In the genomic region with DNA sequence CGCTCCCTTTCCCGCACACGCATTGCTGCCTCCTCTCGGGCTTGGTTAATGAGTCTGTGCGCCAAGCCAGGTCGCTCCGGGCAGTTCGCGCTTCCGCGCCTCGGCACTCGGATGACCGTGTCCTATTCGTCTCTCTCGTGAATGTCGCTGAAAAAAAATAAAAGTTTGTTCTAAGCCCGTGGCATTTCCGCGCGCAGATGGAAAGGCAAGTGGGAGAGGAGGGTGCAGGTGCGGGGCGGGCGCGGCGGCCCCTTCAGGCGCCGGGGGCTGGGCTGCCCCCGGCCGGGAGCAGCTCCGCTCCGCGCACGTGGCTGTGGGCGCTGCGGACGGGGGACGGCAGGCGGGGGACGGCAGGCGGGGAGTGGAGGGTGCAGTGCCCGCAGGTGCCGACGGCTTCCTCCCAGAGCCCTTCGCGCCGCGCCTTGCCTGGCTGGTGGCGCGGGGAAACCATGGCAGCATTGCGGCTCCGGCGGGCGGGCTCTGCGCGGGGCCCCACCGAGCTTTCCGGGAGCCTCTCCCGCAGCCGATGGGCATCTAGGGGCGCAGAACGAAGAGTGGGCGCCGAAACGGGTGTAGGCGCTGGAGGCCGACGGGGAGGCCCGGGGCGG, we compare ENCODE assay signal across 8 cellular contexts.
DNase-seq lines count a peak whose midpoint lies in the region; ATAC-seq and TF ChIP-seq lines count a peak whose summit lies in the region.

No MANE protein-coding gene starts in this region.

- in situ Hi-C loops in transverse colon (cut with MboI; ENCODE audit: low pct_ligation_motif_present in 1 of 4, low pct_unique_long_range_greater_than_20kb in 1 of 4, low sequenced_read_pairs in 3 of 4), result no loop called here

- intact Hi-C loops in transverse colon (cut with DNase I; ENCODE audit: low total_unique reads), result no loop called here

- H3K27ac ChIP-seq in transverse colon, result no peak overlapping the region

- peak overlapping the region; percentile 72 for H3K9ac ChIP-seq in ES-I3 (ENCODE audit: low read depth, low read length)

- peak; percentile 71 for DNase-seq in NB4 (ENCODE audit: low read depth)
- DNase-seq in astrocyte of the hippocampus (ENCODE audit: low read depth, low spot score), result peak; percentile 30
- peak; percentile 31 for DNase-seq in kidney tubule cell (ENCODE audit: low spot score)
- no peak for DNase-seq in transverse colon
- no peak for DNase-seq in SIG-M5 treated with dmso at 0.1 percent for 504 hours (lab: John Stamatoyannopoulos, UW; ENCODE audit: unreplicated experiment)
- no peak for DNase-seq in HCEC 1CT

- no peak for TF ChIP-seq EP300 in transverse colon (IDR thresholded peaks at IDR 0.05; ENCODE audit: low read depth)

- no peak for TF ChIP-seq CTCF in NB4 (IDR thresholded peaks at IDR 0.05; ENCODE audit: low read depth, low read length)
- no peak for TF ChIP-seq CTCF in transverse colon (IDR thresholded peaks at IDR 0.05)

- no peaks in the 10 kb centered on the region; the same call in 1 of the 2 replicates for H3K4me1 ChIP-seq in ES-I3 (ENCODE audit: insufficient read depth, low read length)
- H3K4me1 ChIP-seq in transverse colon, result peaks cover 0 to 20% (median 19%) of the 10 kb centered on the region in 4 donors

- no peak for TF ChIP-seq POLR2A in NB4 (IDR thresholded peaks at IDR 0.05; ENCODE audit: extremely low read depth, insufficient read length)
- TF ChIP-seq POLR2A in transverse colon (IDR thresholded peaks at IDR 0.05), result no peak

- WGBS in transverse colon (ENCODE audit: low coverage in 1 of 2), 2 donors, result 5% methylated on average over 42 of the region's 70 CpGs; no CpG with 5 or more reads in 1 of the 2 donors

- H3K27me3 ChIP-seq in transverse colon, result peaks cover 94% of the 10 kb centered on the region

- H3K36me3 ChIP-seq in ES-I3 (ENCODE audit: insufficient read depth, low read length) (no peaks in the 10 kb centered on the region), transverse colon (no peaks in the 10 kb centered on the region)

- ATAC-seq in GM19452 (IDR thresholded peaks at IDR 0.05; ENCODE audit: unreplicated experiment), result no peak

- H3K4me3 ChIP-seq in NB4 (ENCODE audit: low read depth, low read length) (peak overlapping the region; percentile 52), transverse colon (peak overlapping the region in 3 of 4 donors; percentile 12 to 44 (median 30))

- H3K9me3 ChIP-seq in ES-I3 (ENCODE audit: control insufficient read depth, insufficient read depth, low read length), result no peaks in the 10 kb centered on the region
- H3K9me3 ChIP-seq in transverse colon, result no peaks in the 10 kb centered on the region

Comparison
In these comparisons a context has a peak if more than half of its experiments do, and no peak if none do; other contexts are left out.
1. DNase-seq: peak in NB4 (single experiment), astrocyte of the hippocampus (single experiment) and kidney tubule cell (single experiment); none in transverse colon (single experiment), SIG-M5 treated with dmso at 0.1 percent for 504 hours (single experiment) and HCEC 1CT (single experiment).